In the genomic region with DNA sequence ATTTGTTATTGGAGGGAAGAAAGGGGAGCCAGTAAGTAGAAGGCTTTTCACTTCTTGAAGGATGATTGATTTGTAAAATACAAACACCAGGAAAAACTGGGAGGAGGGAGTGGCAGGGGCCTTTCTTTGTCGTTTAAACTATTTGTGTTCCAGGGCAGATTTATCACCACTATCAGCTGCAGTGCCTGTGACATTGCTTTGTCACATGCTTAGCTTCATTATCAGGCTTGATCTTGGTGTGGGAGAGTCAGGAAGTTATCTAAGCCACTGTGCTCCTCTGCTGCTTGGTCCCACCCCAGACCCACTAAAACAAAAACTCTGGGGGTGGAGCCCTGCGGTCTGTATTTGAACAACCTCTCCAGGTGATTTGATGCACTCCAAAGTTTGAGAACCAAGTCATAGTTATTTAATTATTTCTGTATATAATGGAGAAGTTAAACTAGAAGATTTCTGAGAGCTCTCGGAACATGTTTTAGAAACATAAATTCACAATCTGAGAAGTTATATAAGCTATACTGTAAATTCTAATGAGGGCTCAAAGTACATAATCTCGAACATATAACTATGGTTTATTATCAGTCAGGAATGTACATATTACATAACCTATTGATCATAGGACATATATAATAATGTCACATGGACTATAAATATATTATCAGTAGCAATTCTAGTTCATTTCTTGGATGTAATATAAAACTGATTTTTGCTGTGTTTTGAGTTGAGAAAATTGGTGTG, we compare ENCODE assay signal across 8 cellular contexts.
DNase-seq lines count a peak whose midpoint lies in the region; ATAC-seq and TF ChIP-seq lines count a peak whose summit lies in the region.

No MANE protein-coding gene starts in this region.

- H3K36me3 ChIP-seq in neural progenitor cell = no peaks in the 10 kb centered on the region

- H3K4me1 Mint-ChIP-seq in neural progenitor cell = peaks cover 11% of the 10 kb centered on the region

- peaks cover 6% of the 10 kb centered on the region for H4K20me1 ChIP-seq in neural progenitor cell (ENCODE audit: low read depth)

- H2AFZ ChIP-seq in neural progenitor cell (replicated peaks) = no peak overlapping the region

- DNase-seq in erythroblast (lab: John Stamatoyannopoulos, UW) (peak; percentile 64 to 85), neural progenitor cell (ENCODE audit: low spot score) (no peak), caudate nucleus (lab: John Stamatoyannopoulos, UW) (no peak), NCI-H1930 (lab: John Stamatoyannopoulos, UW) (no peak), NCI-H2196 (lab: John Stamatoyannopoulos, UW; ENCODE audit: unreplicated experiment) (no peak)
- peak; percentile 42 for DNase-seq in stimulated activated CD8-positive, alpha-beta memory T cell treated with anti-CD3 and anti-CD28 coated beads, Interleukin-12 subunit alpha, Interleukin-12 subunit beta, amount 100 ng/mL, for 4 hours (ENCODE audit: low read depth)

- H3K4me3 ChIP-seq in neural progenitor cell = no peak overlapping the region

- no peaks in the 10 kb centered on the region for H3K79me2 ChIP-seq in neural progenitor cell (ENCODE audit: low read depth)

- no peak for TF ChIP-seq CTCF in neural progenitor cell (IDR thresholded peaks at IDR 0.05)

- H3F3A ChIP-seq in neural progenitor cell (ENCODE audit: low read depth) = no peaks in the 10 kb centered on the region

- H3K36me3 Mint-ChIP-seq in neural progenitor cell = peaks cover 4% of the 10 kb centered on the region

- H3K9me3 Mint-ChIP-seq in neural progenitor cell = no peaks in the 10 kb centered on the region

- no peak overlapping the region for H3K4me3 Mint-ChIP-seq in neural progenitor cell

- H3K9me3 ChIP-seq in neural progenitor cell (ENCODE audit: low read depth) = no peaks in the 10 kb centered on the region

- H3K27ac ChIP-seq in neural progenitor cell = no peak overlapping the region
- H3K27ac ChIP-seq in caudate nucleus (ENCODE audit: low read depth, low read length) = no peak overlapping the region

- H3K4me1 ChIP-seq in neural progenitor cell = peaks cover 5% of the 10 kb centered on the region

- no peaks in the 10 kb centered on the region for H3K27me3 Mint-ChIP-seq in neural progenitor cell (ENCODE audit: insufficient read depth, low read depth)

- H3K4me2 ChIP-seq in neural progenitor cell = no peak overlapping the region

- no peak overlapping the region for H3K27ac Mint-ChIP-seq in neural progenitor cell

- ATAC-seq in HG02759 (IDR thresholded peaks at IDR 0.05; ENCODE audit: unreplicated experiment) = peak; percentile 58
- peak; percentile 79 to 83 for ATAC-seq in activated CD4-positive, CD25-positive, alpha-beta regulatory T cell treated with anti-CD3 and anti-CD28 coated beads, Interleukin-2, amount 50 U/mL, for 24 hours

- TF ChIP-seq POLR2A in erythroblast (IDR thresholded peaks at IDR 0.05; ENCODE audit: low read length) = no peak

- no peaks in the 10 kb centered on the region for H3K27me3 ChIP-seq in neural progenitor cell

- no peak overlapping the region for H3K9ac ChIP-seq in neural progenitor cell

Comparison
In these comparisons a context has a peak if more than half of its experiments do, and no peak if none do; other contexts are left out.
1. DNase-seq: peak in erythroblast (2 of 2) and stimulated activated CD8-positive, alpha-beta memory T cell treated with anti-CD3 and anti-CD28 coated beads, Interleukin-12 subunit alpha, Interleukin-12 subunit beta, amount 100 ng/mL, for 4 hours (single experiment); none in neural progenitor cell (single experiment), caudate nucleus (0 of 61), NCI-H1930 (0 of 2) and NCI-H2196 (single experiment).